In genomic region chr1:20993716-20994115, GRCh38 we compare ENCODE assay signal across 1 cellular context.
TF ChIP-seq lines count a peak whose summit lies in the region.

No MANE protein-coding gene starts in this region.

TF ChIP-seq in WTC11, 78 proteins besides CTCF, POLR2A, EP300 and RAD21:
- TF ChIP-seq, protein P1, sequence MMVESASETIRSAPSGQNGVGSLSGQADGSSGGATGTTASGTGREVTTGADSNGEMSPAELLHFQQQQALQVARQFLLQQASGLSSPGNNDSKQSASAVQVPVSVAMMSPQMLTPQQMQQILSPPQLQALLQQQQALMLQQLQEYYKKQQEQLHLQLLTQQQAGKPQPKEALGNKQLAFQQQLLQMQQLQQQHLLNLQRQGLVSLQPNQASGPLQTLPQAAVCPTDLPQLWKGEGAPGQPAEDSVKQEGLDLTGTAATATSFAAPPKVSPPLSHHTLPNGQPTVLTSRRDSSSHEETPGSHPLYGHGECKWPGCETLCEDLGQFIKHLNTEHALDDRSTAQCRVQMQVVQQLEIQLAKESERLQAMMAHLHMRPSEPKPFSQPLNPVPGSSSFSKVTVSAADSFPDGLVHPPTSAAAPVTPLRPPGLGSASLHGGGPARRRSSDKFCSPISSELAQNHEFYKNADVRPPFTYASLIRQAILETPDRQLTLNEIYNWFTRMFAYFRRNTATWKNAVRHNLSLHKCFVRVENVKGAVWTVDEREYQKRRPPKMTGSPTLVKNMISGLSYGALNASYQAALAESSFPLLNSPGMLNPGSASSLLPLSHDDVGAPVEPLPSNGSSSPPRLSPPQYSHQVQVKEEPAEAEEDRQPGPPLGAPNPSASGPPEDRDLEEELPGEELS (CRISPR knock-in tag; IDR thresholded peaks at IDR 0.05): no peak
